10 cellular contexts compared by ENCODE assay signal in the genomic region with DNA sequence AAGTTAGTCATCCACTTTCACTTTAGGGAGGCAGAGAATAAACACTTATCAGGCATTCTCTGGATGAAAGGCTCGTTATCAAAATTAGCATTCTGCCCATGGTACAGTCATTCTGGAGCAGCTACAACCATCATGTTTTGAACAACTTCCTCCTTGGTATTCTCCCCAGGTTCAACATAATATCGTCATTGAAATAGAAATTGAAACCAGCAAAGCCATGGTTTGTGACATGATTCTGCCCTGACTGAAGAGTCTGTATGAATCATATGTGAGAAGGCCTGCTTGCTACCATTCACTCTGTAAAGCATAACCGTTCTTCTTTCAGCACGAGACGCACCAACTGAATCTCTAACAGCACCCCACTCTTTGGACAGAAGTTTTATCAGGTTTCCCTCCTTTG.
DNase-seq lines count a peak whose midpoint lies in the region; ATAC-seq and TF ChIP-seq lines count a peak whose summit lies in the region.
"Had no signal": no experiment of that assay in that cellular context is flagged by ENCODE, and none has a peak within 500 bp of the region (broad histone marks: within the 10 kb centered on the region; RNA-seq: fewer than 3 reads in every experiment).

No MANE protein-coding gene starts in this region.

- peak overlapping the region; percentile 84 for H3K27ac Mint-ChIP-seq in activated naive CD8-positive, alpha-beta T cell treated with anti-CD3 and anti-CD28 coated beads for 36 hours

- WGBS in suprapubic skin = 65% methylated on average over 5 of the region's 5 CpGs

- H3K4me3 Mint-ChIP-seq in activated naive CD8-positive, alpha-beta T cell treated with anti-CD3 and anti-CD28 coated beads for 36 hours = peak overlapping the region; percentile 61

- no peaks in the 10 kb centered on the region for H3K27me3 ChIP-seq in suprapubic skin
- H3K27me3 ChIP-seq: SJSA1 had no signal

- H3K36me3 Mint-ChIP-seq in activated naive CD8-positive, alpha-beta T cell treated with anti-CD3 and anti-CD28 coated beads for 36 hours = no peaks in the 10 kb centered on the region

- H3K36me3 ChIP-seq in suprapubic skin = no peaks in the 10 kb centered on the region
- H3K36me3 ChIP-seq: SJSA1 had no signal

- H3K27me3 Mint-ChIP-seq in activated naive CD8-positive, alpha-beta T cell treated with anti-CD3 and anti-CD28 coated beads for 36 hours = no peaks in the 10 kb centered on the region

- peaks cover 12% of the 10 kb centered on the region for H3K4me1 Mint-ChIP-seq in activated naive CD8-positive, alpha-beta T cell treated with anti-CD3 and anti-CD28 coated beads for 36 hours

- TF ChIP-seq CTCF in suprapubic skin (IDR thresholded peaks at IDR 0.05) = no peak

- DNase-seq in Daoy (ENCODE audit: low read depth) (peak; percentile 9), SKM-1 treated with dmso at 0.1 percent for 144 hours (lab: John Stamatoyannopoulos, UW; ENCODE audit: unreplicated experiment) (no peak), suprapubic skin (ENCODE audit: low spot score in 2 of 2) (no peak), cardiac septum (ENCODE audit: low spot score) (no peak), islet precursor cell (no peak)
- DNase-seq in activated naive CD8-positive, alpha-beta T cell treated with anti-CD3 and anti-CD28 coated beads for 36 hours = peak; percentile 3

- no peak for TF ChIP-seq POLR2A in suprapubic skin (IDR thresholded peaks at IDR 0.05)

- ATAC-seq in GM19395 (IDR thresholded peaks at IDR 0.05; ENCODE audit: unreplicated experiment) (peak; percentile 98), HG03139 (IDR thresholded peaks at IDR 0.05; ENCODE audit: unreplicated experiment) (peak; percentile 97)

- H3K9me3 Mint-ChIP-seq in activated naive CD8-positive, alpha-beta T cell treated with anti-CD3 and anti-CD28 coated beads for 36 hours = no peaks in the 10 kb centered on the region

- no peak overlapping the region for H3K4me3 ChIP-seq in suprapubic skin
- H3K4me3 ChIP-seq: SJSA1 had no signal

- no peak overlapping the region for H3K27ac ChIP-seq in suprapubic skin
- H3K27ac ChIP-seq: epithelial cell of prostate, SJSA1 had no signal

- intact Hi-C loops in cardiac septum (cut with DNase I) = loop anchor here (5.0 kb wide), 1 partner anchor 308 kb away; no protein-coding TSS in a partner anchor

- no peak for TF ChIP-seq EP300 in suprapubic skin (IDR thresholded peaks at IDR 0.05)

- no peaks in the 10 kb centered on the region for H3K4me1 ChIP-seq in suprapubic skin
- H3K4me1 ChIP-seq: SJSA1 had no signal

- no peaks in the 10 kb centered on the region for H3K9me3 ChIP-seq in suprapubic skin
- H3K9me3 ChIP-seq: SJSA1 had no signal

Comparison
In these comparisons a context has a peak if more than half of its experiments do, and no peak if none do; other contexts are left out.
1. DNase-seq: peak in Daoy (single experiment) and activated naive CD8-positive, alpha-beta T cell treated with anti-CD3 and anti-CD28 coated beads for 36 hours (single experiment); none in SKM-1 treated with dmso at 0.1 percent for 144 hours (single experiment), suprapubic skin (0 of 2), cardiac septum (single experiment) and islet precursor cell (single experiment).